In genomic region chr4:96189761-96190160, GRCh38 we compare ENCODE assay signal across 7 cellular contexts.
"Had no signal": no experiment of that assay in that cellular context is flagged by ENCODE, and none has a peak within 500 bp of the region (broad histone marks: within the 10 kb centered on the region; RNA-seq: fewer than 3 reads in every experiment).

No MANE protein-coding gene starts in this region.

- H3K4me3 ChIP-seq: K562 had no signal

- H3K27ac Mint-ChIP-seq: IgD-negative memory B cell had no signal

- H3K27ac ChIP-seq: HL-60 had no signal

- ATAC-seq: HepG2, K562 had no signal

- H3K4me3 Mint-ChIP-seq: IgD-negative memory B cell had no signal

- H3K4me1 Mint-ChIP-seq: IgD-negative memory B cell had no signal

- H3K27me3 Mint-ChIP-seq: IgD-negative memory B cell had no signal

- FAIRE-seq: HepG2, HTR-8/SVneo, K562 had no signal

- DNase-seq: IMR-90, KBM-7 had no signal
